ENCODE assay signal across 1 cellular context in genomic region chr6:156826290-156826955, GRCh38.
TF ChIP-seq lines count a peak whose summit lies in the region.

No MANE protein-coding gene starts in this region.

TF ChIP-seq in GM23338, 12 proteins besides CTCF, POLR2A, EP300 and RAD21 (continued from another document):
- no peak for TF ChIP-seq ZNF462 (CRISPR knock-in tag; IDR thresholded peaks at IDR 0.05)
- no peak for TF ChIP-seq NANOG (IDR thresholded peaks at IDR 0.05; ENCODE audit: borderline replicate concordance)
- TF ChIP-seq EZH2 (IDR thresholded peaks at IDR 0.05; ENCODE audit: low read depth, unreplicated experiment), result no peak
- TF ChIP-seq POLR2AphosphoS5 (IDR thresholded peaks at IDR 0.05; ENCODE audit: low read depth), result no peak
- TF ChIP-seq CREB1 (CRISPR knock-in tag; IDR thresholded peaks at IDR 0.05; ENCODE audit: low read depth), result no peak
- TF ChIP-seq ZNF331 (CRISPR knock-in tag; IDR thresholded peaks at IDR 0.05; ENCODE audit: low read depth), result no peak
- TF ChIP-seq STAT1 (IDR thresholded peaks at IDR 0.05; ENCODE audit: unreplicated experiment), result no peak
